Comparison of ENCODE assay signal across 7 cellular contexts in genomic region chr2:17010104-17010503, GRCh38.
"Had no signal": no experiment of that assay in that cellular context is flagged by ENCODE, and none has a peak within 500 bp of the region (broad histone marks: within the 10 kb centered on the region; RNA-seq: fewer than 3 reads in every experiment).

No MANE protein-coding gene starts in this region.

- H3K4me3 ChIP-seq: K562 had no signal

- ATAC-seq: HepG2, K562 had no signal

- FAIRE-seq: HepG2, HTR-8/SVneo, K562 had no signal

- H3K27ac ChIP-seq: HL-60 had no signal

- DNase-seq: IMR-90, KBM-7, KG1 had no signal
